Comparison of ENCODE assay signal across 23 cellular contexts in genomic region chr22:43449205-43449830, GRCh38. TPM values are rescaled to one million over a fixed set of nuclear protein-coding genes. Genes with fewer than 3 reads are reported as not detected.
DNase-seq lines count a peak whose midpoint lies in the region; ATAC-seq and TF ChIP-seq lines count a peak whose summit lies in the region.
"Had no signal": no experiment of that assay in that cellular context is flagged by ENCODE, and none has a peak within 500 bp of the region (broad histone marks: within the 10 kb centered on the region; RNA-seq: fewer than 3 reads in every experiment).

No MANE protein-coding gene starts in this region.

- in situ Hi-C loops in ACHN (cut with HindIII; ENCODE audit: low pct_ligation_motif_present, low pct_unique_long_range_greater_than_20kb, low sequenced_read_pairs) (no loop called here), GM13977 (cut with MboI; ENCODE audit: low pct_unique_long_range_greater_than_20kb, low sequenced_read_pairs, unreplicated experiment) (no loop called here)

- no peak overlapping the region for H3K4me3 Mint-ChIP-seq in GM23338
- H3K4me3 Mint-ChIP-seq: activated naive CD8-positive, alpha-beta T cell treated with anti-CD3 and anti-CD28 coated beads, Interleukin-2, amount 10 ng/mL, durations not matched to agents 7 days and 5 days; mesothelial cell of epicardium; nephron had no signal

- TF ChIP-seq CTCF in GM23338 (conservative IDR thresholded peaks at IDR 0.05; ENCODE audit: low read depth in 2 of 2) = no peak
- TF ChIP-seq CTCF in GM13977 (IDR thresholded peaks at IDR 0.05; ENCODE audit: extremely low read depth, insufficient read depth, missing control alignments) = no peak

- no peaks in the 10 kb centered on the region for H3K36me3 Mint-ChIP-seq in GM23338 (ENCODE audit: low read depth)
- H3K36me3 Mint-ChIP-seq: activated naive CD8-positive, alpha-beta T cell treated with anti-CD3 and anti-CD28 coated beads, Interleukin-2, amount 10 ng/mL, durations not matched to agents 7 days and 5 days; mesothelial cell of epicardium had no signal

- no peak overlapping the region for H3K4me3 ChIP-seq in GM23338
- H3K4me3 ChIP-seq: body of pancreas, tibial nerve had no signal

- no peaks in the 10 kb centered on the region for H4K20me1 ChIP-seq in GM23338 (replicated peaks; ENCODE audit: insufficient read depth)

- no peaks in the 10 kb centered on the region for H3F3A ChIP-seq in GM23338 (replicated peaks; ENCODE audit: low read depth)

- H3K4me1 Mint-ChIP-seq in GM23338 = no peaks in the 10 kb centered on the region
- H3K4me1 Mint-ChIP-seq: activated naive CD8-positive, alpha-beta T cell treated with anti-CD3 and anti-CD28 coated beads, Interleukin-2, amount 10 ng/mL, durations not matched to agents 7 days and 5 days; mesothelial cell of epicardium; nephron had no signal

- H3K4me1 ChIP-seq in GM23338 (ENCODE audit: insufficient read depth) = no peaks in the 10 kb centered on the region
- H3K4me1 ChIP-seq: body of pancreas, tibial nerve had no signal

- no peak overlapping the region for H2AFZ ChIP-seq in GM23338

- H3K9me2 ChIP-seq in GM23338 (ENCODE audit: insufficient read depth) = no peaks in the 10 kb centered on the region

- H3K27ac Mint-ChIP-seq in GM23338 = no peak overlapping the region
- H3K27ac Mint-ChIP-seq: activated naive CD8-positive, alpha-beta T cell treated with anti-CD3 and anti-CD28 coated beads, Interleukin-2, amount 10 ng/mL, durations not matched to agents 7 days and 5 days; activated T-helper 2 cell treated with anti-CD3 and anti-CD28 coated beads, Interferon-gamma antibody, Interleukin-2, Interleukin-4, amounts not matched to agents 10 μg/mL and 5 μg/mL and 100 μg/mL, durations not matched to agents 14 hours and 24 hours and 36 hours; mesothelial cell of epicardium; nephron had no signal

- H3K27me3 ChIP-seq in GM23338 (ENCODE audit: insufficient read depth) = no peaks in the 10 kb centered on the region
- H3K27me3 ChIP-seq: body of pancreas, tibial nerve had no signal

- no peak overlapping the region for H3K27ac ChIP-seq in GM23338 (ENCODE audit: low read depth)
- H3K27ac ChIP-seq: body of pancreas, tibial nerve had no signal

- H3K9me3 Mint-ChIP-seq in GM23338 = no peaks in the 10 kb centered on the region
- H3K9me3 Mint-ChIP-seq: activated naive CD8-positive, alpha-beta T cell treated with anti-CD3 and anti-CD28 coated beads, Interleukin-2, amount 10 ng/mL, durations not matched to agents 7 days and 5 days; activated T-helper 2 cell treated with anti-CD3 and anti-CD28 coated beads, Interferon-gamma antibody, Interleukin-2, Interleukin-4, amounts not matched to agents 10 μg/mL and 5 μg/mL and 100 μg/mL, durations not matched to agents 14 hours and 24 hours and 36 hours; mesothelial cell of epicardium; nephron had no signal

- no peaks in the 10 kb centered on the region for H3K36me3 ChIP-seq in GM23338 (ENCODE audit: insufficient read depth)
- H3K36me3 ChIP-seq: tibial nerve had no signal

- H3K27me3 Mint-ChIP-seq in GM23338 (ENCODE audit: insufficient read depth, low read depth, poor library complexity) = peaks cover 6% of the 10 kb centered on the region

- no peaks in the 10 kb centered on the region for H3K79me2 ChIP-seq in GM23338 (replicated peaks; ENCODE audit: insufficient read depth)

- peak; percentile 95 for ATAC-seq in GM23338
- no peak for ATAC-seq in GM18498 (IDR thresholded peaks at IDR 0.05; ENCODE audit: unreplicated experiment)
- ATAC-seq: body of pancreas, PC-3 had no signal

- DNase-seq in ACHN (peak; percentile 4), GM23338 (ENCODE audit: low spot score) (peak; percentile 53), iPS-NIHi7 (ENCODE audit: extremely low spot score) (peak; percentile 89), GM13977 (ENCODE audit: low spot score) (no peak), NCI-H1694 (lab: John Stamatoyannopoulos, UW) (no peak)
- DNase-seq in activated CD4-positive, alpha-beta T cell treated with anti-CD3 and anti-CD28 coated beads, Interleukin-2, amount 50 U/mL, for 4 hours = no peak
- DNase-seq: activated naive CD8-positive, alpha-beta T cell treated with anti-CD3 and anti-CD28 coated beads, Interleukin-2, amount 10 ng/mL, durations not matched to agents 7 days and 5 days; body of pancreas; cortex of kidney; kidney glomerular epithelial cell; MM.1S; NCI-H2081 treated with DMSO at 0.1 percent for 48 hours; NCI-H526; PC-3; stimulated activated CD4-positive, alpha-beta T cell treated with anti-CD3 and anti-CD28 coated beads, Interleukin-1b, Interleukin-23, amount 100 ng/mL, for 48 hours; stimulated activated naive CD4-positive, alpha-beta T cell treated with Interleukin-2 at 50 U/mL for 16 hours; T-helper 9 cell had no signal

- H3K4me2 ChIP-seq in GM23338 = no peak overlapping the region

TF ChIP-seq in GM23338, 12 proteins besides CTCF, POLR2A, EP300 and RAD21:
- TF ChIP-seq, protein P1, sequence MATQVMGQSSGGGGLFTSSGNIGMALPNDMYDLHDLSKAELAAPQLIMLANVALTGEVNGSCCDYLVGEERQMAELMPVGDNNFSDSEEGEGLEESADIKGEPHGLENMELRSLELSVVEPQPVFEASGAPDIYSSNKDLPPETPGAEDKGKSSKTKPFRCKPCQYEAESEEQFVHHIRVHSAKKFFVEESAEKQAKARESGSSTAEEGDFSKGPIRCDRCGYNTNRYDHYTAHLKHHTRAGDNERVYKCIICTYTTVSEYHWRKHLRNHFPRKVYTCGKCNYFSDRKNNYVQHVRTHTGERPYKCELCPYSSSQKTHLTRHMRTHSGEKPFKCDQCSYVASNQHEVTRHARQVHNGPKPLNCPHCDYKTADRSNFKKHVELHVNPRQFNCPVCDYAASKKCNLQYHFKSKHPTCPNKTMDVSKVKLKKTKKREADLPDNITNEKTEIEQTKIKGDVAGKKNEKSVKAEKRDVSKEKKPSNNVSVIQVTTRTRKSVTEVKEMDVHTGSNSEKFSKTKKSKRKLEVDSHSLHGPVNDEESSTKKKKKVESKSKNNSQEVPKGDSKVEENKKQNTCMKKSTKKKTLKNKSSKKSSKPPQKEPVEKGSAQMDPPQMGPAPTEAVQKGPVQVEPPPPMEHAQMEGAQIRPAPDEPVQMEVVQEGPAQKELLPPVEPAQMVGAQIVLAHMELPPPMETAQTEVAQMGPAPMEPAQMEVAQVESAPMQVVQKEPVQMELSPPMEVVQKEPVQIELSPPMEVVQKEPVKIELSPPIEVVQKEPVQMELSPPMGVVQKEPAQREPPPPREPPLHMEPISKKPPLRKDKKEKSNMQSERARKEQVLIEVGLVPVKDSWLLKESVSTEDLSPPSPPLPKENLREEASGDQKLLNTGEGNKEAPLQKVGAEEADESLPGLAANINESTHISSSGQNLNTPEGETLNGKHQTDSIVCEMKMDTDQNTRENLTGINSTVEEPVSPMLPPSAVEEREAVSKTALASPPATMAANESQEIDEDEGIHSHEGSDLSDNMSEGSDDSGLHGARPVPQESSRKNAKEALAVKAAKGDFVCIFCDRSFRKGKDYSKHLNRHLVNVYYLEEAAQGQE (IDR thresholded peaks at IDR 0.05; ENCODE audit: unreplicated experiment) = peak; percentile 84
- TF ChIP-seq EZH2 (IDR thresholded peaks at IDR 0.05; ENCODE audit: low read depth, unreplicated experiment) = no peak
TF ChIP-seq in GM23338: peak in this region for 1.

TF ChIP-seq in PFSK-1, 5 proteins besides CTCF, POLR2A, EP300 and RAD21:
- no peak for TF ChIP-seq POLR2AphosphoS5 (IDR thresholded peaks at IDR 0.05; ENCODE audit: low read depth, low read length)
- TF ChIP-seq, protein P1 (IDR thresholded peaks at IDR 0.05; ENCODE audit: insufficient read depth in 1 of 2, low read depth in 2 of 2, low read length in 2 of 2) = peak; percentile 71 to 88; a peak in 3 of 4 replicates

RNA-seq across cellular contexts. Expression of gene MPPED1, which starts 37.5 kb away (rescaled TPM):
- total RNA-seq in GM23338 (2014; rRNA removed; shearing (Covaris generic)) = 0.12 and 0.56 TPM in 2 replicates
- polyA plus RNA-seq in GM23338 (2016; fragmentation: Nextera tagmentation; extraction: Ambion mirVana) = not detected in 2 replicates
- polyA plus RNA-seq in PFSK-1 (2012; ENCODE audit: insufficient read length, low read depth) = not detected
- total RNA-seq: activated naive CD8-positive, alpha-beta T cell treated with anti-CD3 and anti-CD28 coated beads, Interleukin-2, amount 10 ng/mL, durations not matched to agents 7 days and 5 days; activated T-helper 2 cell treated with anti-CD3 and anti-CD28 coated beads, Interferon-gamma antibody, Interleukin-2, Interleukin-4, amounts not matched to agents 10 μg/mL and 5 μg/mL and 100 μg/mL, durations not matched to agents 14 hours and 24 hours and 36 hours; body of pancreas; PC-3 had no signal

Comparison
In these comparisons a context has a peak if more than half of its experiments do, and no peak if none do; other contexts are left out.
1. DNase-seq: peak in ACHN (single experiment), GM23338 (single experiment) and iPS-NIHi7 (single experiment); none in GM13977 (single experiment), NCI-H1694 (single experiment) and activated CD4-positive, alpha-beta T cell treated with anti-CD3 and anti-CD28 coated beads, Interleukin-2, amount 50 U/mL, for 4 hours (0 of 2).